19 cellular contexts compared by ENCODE assay signal in the genomic region with DNA sequence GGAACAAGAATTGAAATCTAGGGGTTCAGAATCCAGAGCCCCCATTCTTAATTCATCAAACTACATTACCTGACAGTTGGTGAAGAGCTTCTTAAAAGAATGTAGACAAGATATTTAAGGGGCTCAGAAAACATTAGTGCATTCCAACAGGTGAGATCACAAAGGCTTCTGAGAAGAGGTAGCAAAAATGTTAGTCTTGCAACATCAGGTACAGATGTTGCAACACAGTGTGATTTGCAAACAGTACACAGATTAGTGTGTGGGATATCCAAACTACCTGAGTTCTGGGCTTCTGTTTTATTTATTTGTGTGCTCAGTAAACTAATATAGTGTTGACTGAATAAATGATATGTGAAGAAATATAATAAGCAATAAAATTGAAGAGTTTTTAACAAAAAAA. TPM values are rescaled to one million over a fixed set of nuclear protein-coding genes. Genes with fewer than 3 reads are reported as not detected.
DNase-seq lines count a peak whose midpoint lies in the region; ATAC-seq, FAIRE-seq and TF ChIP-seq lines count a peak whose summit lies in the region.
"Had no signal": no experiment of that assay in that cellular context is flagged by ENCODE, and none has a peak within 500 bp of the region (broad histone marks: within the 10 kb centered on the region; RNA-seq: fewer than 3 reads in every experiment).

No MANE protein-coding gene starts in this region.

- H3K27ac ChIP-seq in liver (ENCODE audit: low read depth in 1 of 2, low read length in 2 of 2) (peak overlapping the region; percentile 2 to 57), upper lobe of right lung (no peak overlapping the region), esophagus squamous epithelium (no peak overlapping the region)
- H3K27ac ChIP-seq: right atrium auricular region, stomach had no signal

- H3K4me3 ChIP-seq in bronchial epithelial cell (ENCODE audit: low read depth, low read length) (no peak overlapping the region), liver (ENCODE audit: low read depth in 1 of 3, low read length in 3 of 3) (no peak overlapping the region), upper lobe of right lung (no peak overlapping the region), esophagus squamous epithelium (no peak overlapping the region)
- H3K4me3 ChIP-seq: right atrium auricular region, stomach had no signal

- peaks cover 80% of the 10 kb centered on the region for H3K4me1 Mint-ChIP-seq in activated naive CD4-positive, alpha-beta T cell treated with anti-CD3 and anti-CD28 coated beads, Interleukin-2, amount 50 U/mL, for 24 hours

- H3K36me3 ChIP-seq in bronchial epithelial cell (ENCODE audit: control insufficient read depth, insufficient read depth, low read length) (peaks cover 10% of the 10 kb centered on the region), liver (ENCODE audit: control insufficient read depth in 4 of 4, insufficient read depth in 3 of 4, low read depth in 1 of 4, low read length in 3 of 4) (peaks cover 2 to 32% (median 16%) of the 10 kb centered on the region in 4 donors), upper lobe of right lung (peaks cover 39% of the 10 kb centered on the region), esophagus squamous epithelium (peaks cover 0 to 47% (median 0%) of the 10 kb centered on the region in 3 donors)

- H3K4me3 Mint-ChIP-seq in activated naive CD4-positive, alpha-beta T cell treated with anti-CD3 and anti-CD28 coated beads, Interleukin-2, amount 50 U/mL, for 24 hours, result no peak overlapping the region

- no peak for TF ChIP-seq CTCF in bronchial epithelial cell (IDR thresholded peaks at IDR 0.05; ENCODE audit: insufficient read depth, low read length, severe bottlenecking)
- no peak for TF ChIP-seq CTCF in liver (IDR thresholded peaks at IDR 0.05; ENCODE audit: low read depth, low read length, missing input control)
- no peak for TF ChIP-seq CTCF in upper lobe of right lung (IDR thresholded peaks at IDR 0.05)
- TF ChIP-seq CTCF in esophagus squamous epithelium (IDR thresholded peaks at IDR 0.05), result no peak

- H3K9me3 ChIP-seq in liver (ENCODE audit: control insufficient read depth in 4 of 4, low read length in 3 of 4) (no peaks in the 10 kb centered on the region), upper lobe of right lung (no peaks in the 10 kb centered on the region), esophagus squamous epithelium (no peaks in the 10 kb centered on the region)
- H3K9me3 ChIP-seq: right atrium auricular region, stomach had no signal

- TF ChIP-seq RAD21 in liver (IDR thresholded peaks at IDR 0.05), result peak in 1 of 2 donors; percentile 5

- H3K36me3 Mint-ChIP-seq in activated naive CD4-positive, alpha-beta T cell treated with anti-CD3 and anti-CD28 coated beads, Interleukin-2, amount 50 U/mL, for 24 hours, result peaks cover 36% of the 10 kb centered on the region

- intact Hi-C loops in upper lobe of right lung (cut with DNase I), result no loop called here
- intact Hi-C loops in esophagus squamous epithelium (cut with DNase I), result no loop called here

- H3K27me3 Mint-ChIP-seq in activated naive CD4-positive, alpha-beta T cell treated with anti-CD3 and anti-CD28 coated beads, Interleukin-2, amount 50 U/mL, for 24 hours, result no peaks in the 10 kb centered on the region

- no peak overlapping the region for H3K9ac ChIP-seq in liver (ENCODE audit: low read depth in 1 of 2, low read length in 2 of 2)

- H3K9me3 Mint-ChIP-seq in activated naive CD4-positive, alpha-beta T cell treated with anti-CD3 and anti-CD28 coated beads, Interleukin-2, amount 50 U/mL, for 24 hours, result no peaks in the 10 kb centered on the region

- no peaks in the 10 kb centered on the region for H3K27me3 ChIP-seq in bronchial epithelial cell (ENCODE audit: control insufficient read depth, insufficient read depth, low read length)
- H3K27me3 ChIP-seq in liver (ENCODE audit: control insufficient read depth in 4 of 4, insufficient read depth in 4 of 4, low read length in 3 of 4), result no peaks in the 10 kb centered on the region
- no peaks in the 10 kb centered on the region for H3K27me3 ChIP-seq in upper lobe of right lung
- H3K27me3 ChIP-seq in esophagus squamous epithelium, result no peaks in the 10 kb centered on the region
- H3K27me3 ChIP-seq: right atrium auricular region, stomach had no signal

- ATAC-seq in upper lobe of right lung (peak; percentile 83), HG02973 (IDR thresholded peaks at IDR 0.05; ENCODE audit: unreplicated experiment) (no peak)

- TF ChIP-seq POLR2A in esophagus squamous epithelium (IDR thresholded peaks at IDR 0.05), result no peak

- DNase-seq in activated naive CD4-positive, alpha-beta T cell treated with Interleukin-2 at 50 U/mL for 16 hours, result no peak
- DNase-seq in bronchial epithelial cell (ENCODE audit: low read depth) (peak; percentile 83), upper lobe of right lung (no peak), esophagus squamous epithelium (lab: John Stamatoyannopoulos, UW) (no peak), T-helper 9 cell (no peak)
- DNase-seq: ACHN; activated CD8-positive, alpha-beta memory T cell treated with anti-CD3 and anti-CD28 coated beads, Interleukin-2, amount 50 U/mL, for 48 hours; NCI-H1048; NCI-H2081 treated with DMSO at 0.1 percent for 48 hours; NCI-H524; SIG-M5; stomach; T-helper 2 cell had no signal

- FAIRE-seq in bronchial epithelial cell (lab: Jason Lieb, UNC), result no peak
- FAIRE-seq: colon, urothelium cell line had no signal

- H3K4me1 ChIP-seq in liver (ENCODE audit: control insufficient read depth in 4 of 4, insufficient read depth in 4 of 4, low read length in 3 of 4) (peaks cover 0 to 14% (median 2%) of the 10 kb centered on the region in 4 donors), upper lobe of right lung (peaks cover 3% of the 10 kb centered on the region), esophagus squamous epithelium (peaks cover 0 to 21% (median 3%) of the 10 kb centered on the region in 3 donors)

- peak overlapping the region; percentile 55 for H3K27ac Mint-ChIP-seq in activated naive CD4-positive, alpha-beta T cell treated with anti-CD3 and anti-CD28 coated beads, Interleukin-2, amount 50 U/mL, for 24 hours

TF ChIP-seq in liver, 16 proteins besides CTCF, POLR2A, EP300 and RAD21 (continues in another document):
- TF ChIP-seq, protein P1, sequence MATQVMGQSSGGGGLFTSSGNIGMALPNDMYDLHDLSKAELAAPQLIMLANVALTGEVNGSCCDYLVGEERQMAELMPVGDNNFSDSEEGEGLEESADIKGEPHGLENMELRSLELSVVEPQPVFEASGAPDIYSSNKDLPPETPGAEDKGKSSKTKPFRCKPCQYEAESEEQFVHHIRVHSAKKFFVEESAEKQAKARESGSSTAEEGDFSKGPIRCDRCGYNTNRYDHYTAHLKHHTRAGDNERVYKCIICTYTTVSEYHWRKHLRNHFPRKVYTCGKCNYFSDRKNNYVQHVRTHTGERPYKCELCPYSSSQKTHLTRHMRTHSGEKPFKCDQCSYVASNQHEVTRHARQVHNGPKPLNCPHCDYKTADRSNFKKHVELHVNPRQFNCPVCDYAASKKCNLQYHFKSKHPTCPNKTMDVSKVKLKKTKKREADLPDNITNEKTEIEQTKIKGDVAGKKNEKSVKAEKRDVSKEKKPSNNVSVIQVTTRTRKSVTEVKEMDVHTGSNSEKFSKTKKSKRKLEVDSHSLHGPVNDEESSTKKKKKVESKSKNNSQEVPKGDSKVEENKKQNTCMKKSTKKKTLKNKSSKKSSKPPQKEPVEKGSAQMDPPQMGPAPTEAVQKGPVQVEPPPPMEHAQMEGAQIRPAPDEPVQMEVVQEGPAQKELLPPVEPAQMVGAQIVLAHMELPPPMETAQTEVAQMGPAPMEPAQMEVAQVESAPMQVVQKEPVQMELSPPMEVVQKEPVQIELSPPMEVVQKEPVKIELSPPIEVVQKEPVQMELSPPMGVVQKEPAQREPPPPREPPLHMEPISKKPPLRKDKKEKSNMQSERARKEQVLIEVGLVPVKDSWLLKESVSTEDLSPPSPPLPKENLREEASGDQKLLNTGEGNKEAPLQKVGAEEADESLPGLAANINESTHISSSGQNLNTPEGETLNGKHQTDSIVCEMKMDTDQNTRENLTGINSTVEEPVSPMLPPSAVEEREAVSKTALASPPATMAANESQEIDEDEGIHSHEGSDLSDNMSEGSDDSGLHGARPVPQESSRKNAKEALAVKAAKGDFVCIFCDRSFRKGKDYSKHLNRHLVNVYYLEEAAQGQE (IDR thresholded peaks at IDR 0.05), result no peak
- TF ChIP-seq YY1 (IDR thresholded peaks at IDR 0.05) (peak; percentile 33), HNF4G (IDR thresholded peaks at IDR 0.05) (no peak), ZBTB33 (IDR thresholded peaks at IDR 0.05) (peak; percentile 19), RXRA (IDR thresholded peaks at IDR 0.05) (peak in 1 of 2 donors; percentile 28), TAF1 (conservative IDR thresholded peaks at IDR 0.05) (no peak), ATF3 (IDR thresholded peaks at IDR 0.05) (no peak), FOXA1 (IDR thresholded peaks at IDR 0.05) (no peak), EGR1 (IDR thresholded peaks at IDR 0.05; ENCODE audit: low read depth in 2 of 2) (no peak), NR2F2 (IDR thresholded peaks at IDR 0.05) (no peak), JUND (IDR thresholded peaks at IDR 0.05) (peak in 1 of 2 donors; percentile 65), SP1 (IDR thresholded peaks at IDR 0.05) (no peak)

RNA-seq across cellular contexts. Expression of gene CASP4, which starts 11.8 kb away (rescaled TPM):
- total RNA-seq in bronchial epithelial cell, result 172 and 250 TPM in 2 replicates
- 10 to 100 TPM; 16.3 to 39.0 TPM for total RNA-seq in liver
- polyA plus RNA-seq in liver, result 10 to 100 TPM; 15.5 to 29.0 TPM
- 101 TPM for total RNA-seq in upper lobe of right lung
- 100 to 1,000 TPM in 3 of 4 donors, 10 to 100 TPM in 1; 80.9 to 146 (median 115) TPM for total RNA-seq in esophagus squamous epithelium

RNA-seq across cellular contexts. Expression of gene CASP12, which starts 58.3 kb away (rescaled TPM):
- not detected in 2 replicates for total RNA-seq in bronchial epithelial cell
- total RNA-seq in liver, result under 1 TPM in 1 of 2 donors, not detected in 1; 0.17 TPM
- polyA plus RNA-seq in liver, result not detected
- total RNA-seq in upper lobe of right lung, result 2.4 TPM
- 1 to 10 TPM in 1 of 4 donors, under 1 TPM in 1, not detected in 2; 0.57 to 2.5 TPM for total RNA-seq in esophagus squamous epithelium

Comparison
In these comparisons a context has a peak if more than half of its experiments do, and no peak if none do; other contexts are left out.
1. H3K27ac ChIP-seq: peak in liver (2 of 2); none in upper lobe of right lung (single experiment) and esophagus squamous epithelium (0 of 4).